In the genomic region with DNA sequence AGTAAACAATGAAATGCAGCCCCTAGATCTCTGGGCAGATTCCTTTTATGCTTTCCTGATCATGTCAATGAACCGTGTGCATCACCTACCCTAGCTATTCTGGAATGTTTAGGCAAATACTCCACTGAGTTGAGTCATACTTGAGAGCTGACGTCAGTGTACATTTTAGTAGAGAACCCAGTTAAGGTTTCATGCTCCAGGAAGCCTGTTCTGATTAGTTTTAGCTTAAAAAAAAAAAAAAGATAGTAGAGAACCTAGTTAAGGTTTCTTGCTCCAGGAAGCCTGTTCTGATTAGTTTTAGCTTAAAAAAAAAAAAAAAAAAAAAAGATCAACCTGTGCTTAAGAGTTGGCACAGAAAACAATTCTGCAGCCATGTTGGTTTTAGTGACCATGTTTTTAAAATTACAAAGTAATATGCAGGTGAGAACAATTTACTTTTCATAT, we compare ENCODE assay signal across 10 cellular contexts. TPM values are rescaled to one million over a fixed set of nuclear protein-coding genes. Genes with fewer than 3 reads are reported as not detected.
A peak's percentile ranks its signal among the peaks of the same experiment; 100 is the strongest.
DNase-seq lines count a peak whose midpoint lies in the region; ATAC-seq and TF ChIP-seq lines count a peak whose summit lies in the region.
"Had no signal": no experiment of that assay in that cellular context is flagged by ENCODE, and none has a peak within 500 bp of the region (broad histone marks: within the 10 kb centered on the region; RNA-seq: fewer than 3 reads in every experiment).

No MANE protein-coding gene starts in this region.

- H3K4ac ChIP-seq in trophoblast cell (ENCODE audit: low read depth, low read length) = no peak overlapping the region

- H3K27ac ChIP-seq in PC-3 (ENCODE audit: low read length) (peak overlapping the region; percentile 71), fibroblast of lung (ENCODE audit: insufficient read depth, low read length) (no peak overlapping the region), trophoblast cell (ENCODE audit: low read depth, low read length) (no peak overlapping the region), aorta (ENCODE audit: low read depth in 1 of 2, low read length in 2 of 2) (no peak overlapping the region)
- H3K27ac ChIP-seq: coronary artery had no signal

- H4K8ac ChIP-seq in trophoblast cell (ENCODE audit: low read depth, low read length) = no peak overlapping the region

- H2BK5ac ChIP-seq in trophoblast cell (ENCODE audit: low read depth, low read length, poor library complexity) = no peak overlapping the region

- ATAC-seq in PC-3 (peak; percentile 39), HG03442 (IDR thresholded peaks at IDR 0.05; ENCODE audit: unreplicated experiment) (no peak), aorta (ENCODE audit: low FRiP score) (no peak)

- H3K9ac ChIP-seq in PC-3 (ENCODE audit: low read length) (no peak overlapping the region), fibroblast of lung (ENCODE audit: insufficient read depth, low read length) (no peak overlapping the region), trophoblast cell (ENCODE audit: low read length) (no peak overlapping the region)

- H4K20me1 ChIP-seq in PC-3 (ENCODE audit: low read length) = peaks cover under 1% of the 10 kb centered on the region
- H4K20me1 ChIP-seq in fibroblast of lung (ENCODE audit: control insufficient read depth, extremely low read depth, insufficient read depth, low read length) = no peaks in the 10 kb centered on the region

- no peaks in the 10 kb centered on the region for H3K27me3 ChIP-seq in PC-3 (ENCODE audit: low read length)
- H3K27me3 ChIP-seq in fibroblast of lung (ENCODE audit: control insufficient read depth, insufficient read depth, low read length) = no peaks in the 10 kb centered on the region
- H3K27me3 ChIP-seq in trophoblast cell (ENCODE audit: insufficient read depth, low read length) = no peaks in the 10 kb centered on the region
- no peaks in the 10 kb centered on the region for H3K27me3 ChIP-seq in aorta (ENCODE audit: control insufficient read depth in 1 of 2, insufficient read depth in 2 of 2, low read length in 1 of 2)

- H3K4me2 ChIP-seq in PC-3 (ENCODE audit: low read length) (peak overlapping the region; percentile 70), fibroblast of lung (ENCODE audit: extremely low read depth, insufficient read depth, low read length) (no peak overlapping the region), trophoblast cell (ENCODE audit: low read length) (no peak overlapping the region)

- POLR2A ChIA-PET in PC-3 (lab: Charles Lee; ENCODE audit: unreplicated experiment) = interaction anchor here (0.5 to 0.6 kb wide), 2 partner anchors 10 to 103 kb away, joined by 9 to 12 read pairs; no protein-coding TSS in a partner anchor

- no peaks in the 10 kb centered on the region for H3F3A ChIP-seq in PC-3 (ENCODE audit: low read length, unreplicated experiment)

- H2AK5ac ChIP-seq in trophoblast cell (ENCODE audit: low read length) = no peak overlapping the region

- no peak overlapping the region for H2BK120ac ChIP-seq in trophoblast cell (ENCODE audit: insufficient read depth, low read length, poor library complexity)

- H3K14ac ChIP-seq in trophoblast cell (ENCODE audit: low read length) = no peak overlapping the region

- CTCF ChIA-PET in PC-3 (lab: Charles Lee) = interaction anchor here (0.6 kb wide), 1 partner anchor 120 kb away, joined by 10 read pairs; no protein-coding TSS in a partner anchor

- H3K4me3 ChIP-seq in PC-3 (ENCODE audit: low read length) (peak overlapping the region; percentile 35; the same call in 1 of the 2 replicates), fibroblast of lung (replicated peaks in 1 of 4; ENCODE audit: control extremely low read depth in 1 of 4, insufficient read depth in 1 of 4, low read depth in 3 of 4, low read length in 4 of 4) (no peak overlapping the region), trophoblast cell (ENCODE audit: low read depth, low read length) (no peak overlapping the region), aorta (ENCODE audit: low read length in 2 of 2) (no peak overlapping the region)
- H3K4me3 ChIP-seq: coronary artery had no signal

- no peak overlapping the region for H3K23ac ChIP-seq in trophoblast cell (ENCODE audit: low read length)

- peak overlapping the region; percentile 59 for H2AFZ ChIP-seq in PC-3 (ENCODE audit: low read length)
- H2AFZ ChIP-seq in fibroblast of lung (ENCODE audit: low read length) = no peak overlapping the region
- no peak overlapping the region for H2AFZ ChIP-seq in trophoblast cell (ENCODE audit: insufficient read depth, low read length, poor library complexity)

- peaks cover 7% of the 10 kb centered on the region for H3K79me1 ChIP-seq in trophoblast cell (ENCODE audit: low read length)

- no CpG with 5 or more reads among the region's 2 CpGs for WGBS in trophoblast cell (ENCODE audit: extremely low coverage, insufficient coverage, insufficient read length)
- WGBS in aorta, 2 donors = 7 to 8% methylated on average over 2 of the region's 2 CpGs

- H4K91ac ChIP-seq in trophoblast cell (ENCODE audit: low read depth, low read length) = no peak overlapping the region

- no peak overlapping the region for H3K18ac ChIP-seq in trophoblast cell (ENCODE audit: low read length)

- H3K9me3 ChIP-seq in PC-3 (ENCODE audit: low read length) = no peaks in the 10 kb centered on the region
- no peaks in the 10 kb centered on the region for H3K9me3 ChIP-seq in fibroblast of lung (ENCODE audit: control insufficient read depth, insufficient read depth, low read depth, low read length)
- H3K9me3 ChIP-seq in trophoblast cell (ENCODE audit: insufficient read depth, low read depth, low read length) = no peaks in the 10 kb centered on the region
- no peaks in the 10 kb centered on the region for H3K9me3 ChIP-seq in aorta (ENCODE audit: control insufficient read depth, low read length)

- TF ChIP-seq CTCF in PC-3 (conservative IDR thresholded peaks at IDR 0.05; ENCODE audit: low read depth, low read length) (no peak), fibroblast of lung (conservative IDR thresholded peaks at IDR 0.05 in 1 of 2, IDR thresholded peaks at IDR 0.05 in 1 of 2; ENCODE audit: low read depth in 1 of 2, low read length in 2 of 2) (no peak)

- intact Hi-C loops in PC-3 (cut with micrococcal nuclease) = no loop called here
- intact Hi-C loops in aorta (cut with DNase I) = loop anchor here in 1 of 2 donors (5.0 kb wide), 1 partner anchor 61 kb away; the partner anchor contains the start of gene MICU1

- H2BK12ac ChIP-seq in trophoblast cell (ENCODE audit: low read length) = no peak overlapping the region

- H3K36me3 ChIP-seq in PC-3 (ENCODE audit: low read depth, low read length) (no peaks in the 10 kb centered on the region), fibroblast of lung (ENCODE audit: control insufficient read depth, insufficient read depth, low read length) (no peaks in the 10 kb centered on the region), trophoblast cell (ENCODE audit: control insufficient read depth in 1 of 2, insufficient read depth in 2 of 2, low read length in 2 of 2) (no peaks in the 10 kb centered on the region), aorta (ENCODE audit: control insufficient read depth in 1 of 2, insufficient read depth in 2 of 2, low read length in 1 of 2) (no peaks in the 10 kb centered on the region)

- no TSS peak for BruUV-seq in PC-3 (replicated peaks; lab: Mats Ljungman, UMichigan)

- DNase-seq in EL = peak; percentile 93
- peak; percentile 88 for DNase-seq in PC-3
- peak; percentile 75 to 93 for DNase-seq in fibroblast of lung (ENCODE audit: low read depth in 2 of 2)
- peak; percentile 28 to 77 for DNase-seq in trophoblast cell
- DNase-seq in aorta = no peak
- no peak for DNase-seq in NCI-H146 treated with DMSO at 0.1 percent for 48 hours (lab: John Stamatoyannopoulos, UW; ENCODE audit: unreplicated experiment)
- no peak for DNase-seq in activated CD8-positive, alpha-beta memory T cell treated with anti-CD3 and anti-CD28 coated beads, Interleukin-2, amount 50 U/mL, for 4 hours
- DNase-seq: SHP77 treated with DMSO at 0.1 percent for 48 hours had no signal

- no peaks in the 10 kb centered on the region for H3K9me2 ChIP-seq in PC-3 (replicated peaks; ENCODE audit: low read length)

- H4K12ac ChIP-seq in trophoblast cell (ENCODE audit: low read depth, low read length) = no peak overlapping the region

- H3K4me1 ChIP-seq in PC-3 (ENCODE audit: insufficient read depth, low read length) = peaks cover 33% of the 10 kb centered on the region
- no peaks in the 10 kb centered on the region for H3K4me1 ChIP-seq in fibroblast of lung (ENCODE audit: control insufficient read depth, extremely low read depth, insufficient read depth, low read length)
- peaks cover 4 to 6% of the 10 kb centered on the region in 2 experiments for H3K4me1 ChIP-seq in trophoblast cell (ENCODE audit: control insufficient read depth in 1 of 2, insufficient read depth in 2 of 2, low read length in 2 of 2)
- peaks cover 0 to 4% of the 10 kb centered on the region in 2 donors for H3K4me1 ChIP-seq in aorta (ENCODE audit: control insufficient read depth in 1 of 2, insufficient read depth in 2 of 2, low read length in 2 of 2)

- H3K79me2 ChIP-seq in PC-3 (ENCODE audit: low read length) (peaks cover 9% of the 10 kb centered on the region), fibroblast of lung (ENCODE audit: control insufficient read depth, insufficient read depth, low read length) (peaks cover 9% of the 10 kb centered on the region), trophoblast cell (ENCODE audit: control insufficient read depth, insufficient read depth, low read length, poor library complexity) (peaks cover 8% of the 10 kb centered on the region)

RNA-seq across cellular contexts. Expression of gene MCU, which starts 3.7 kb away (rescaled TPM):
- total RNA-seq in PC-3 (2014; rRNA removed) (16.4 and 21.5 TPM in 2 replicates), fibroblast of lung (20.0 and 40.5 TPM in 2 replicates), aorta (10 to 100 TPM; 31.5 to 45.6 TPM)
- polyA plus RNA-seq in fibroblast of lung (63.2 and 77.1 TPM in 2 replicates), aorta (10 to 100 TPM; 18.3 to 21.7 TPM)
- 29.8 and 33.9 TPM in 2 replicates for polyA plus RNA-seq in fibroblast of lung (2012)
- polyA minus RNA-seq in fibroblast of lung (ENCODE audit: low replicate concordance) = 36.5 and 76.0 TPM in 2 replicates
- 14.7 and 15.2 TPM in 2 replicates for polyA plus RNA-seq in trophoblast cell (2013)

Comparison
In these comparisons a context has a peak if more than half of its experiments do, and no peak if none do; other contexts are left out.
1. DNase-seq: peak in EL (single experiment), PC-3 (single experiment), fibroblast of lung (2 of 2) and trophoblast cell (2 of 2); none in aorta (0 of 2), NCI-H146 treated with DMSO at 0.1 percent for 48 hours (single experiment) and activated CD8-positive, alpha-beta memory T cell treated with anti-CD3 and anti-CD28 coated beads, Interleukin-2, amount 50 U/mL, for 4 hours (single experiment).